Comparison of ENCODE assay signal across 1 cellular context in genomic region chr3:65974505-65974904, GRCh38.
TF ChIP-seq lines count a peak whose summit lies in the region.

No MANE protein-coding gene starts in this region.

TF ChIP-seq in WTC11, 78 proteins besides CTCF, POLR2A, EP300 and RAD21:
- TF ChIP-seq ZNF281 (CRISPR knock-in tag; IDR thresholded peaks at IDR 0.05) (no peak), MYBL2 (CRISPR knock-in tag; IDR thresholded peaks at IDR 0.05) (no peak), USF1 (CRISPR knock-in tag; IDR thresholded peaks at IDR 0.05) (no peak), ZNF317 (CRISPR knock-in tag; IDR thresholded peaks at IDR 0.05; ENCODE audit: borderline replicate concordance, low read depth) (no peak), STAT6 (CRISPR knock-in tag; conservative IDR thresholded peaks at IDR 0.05; ENCODE audit: low read depth) (no peak), SOX15 (CRISPR knock-in tag; IDR thresholded peaks at IDR 0.05) (no peak)
TF ChIP-seq in WTC11: peak in this region for 0.
